In the genomic region with DNA sequence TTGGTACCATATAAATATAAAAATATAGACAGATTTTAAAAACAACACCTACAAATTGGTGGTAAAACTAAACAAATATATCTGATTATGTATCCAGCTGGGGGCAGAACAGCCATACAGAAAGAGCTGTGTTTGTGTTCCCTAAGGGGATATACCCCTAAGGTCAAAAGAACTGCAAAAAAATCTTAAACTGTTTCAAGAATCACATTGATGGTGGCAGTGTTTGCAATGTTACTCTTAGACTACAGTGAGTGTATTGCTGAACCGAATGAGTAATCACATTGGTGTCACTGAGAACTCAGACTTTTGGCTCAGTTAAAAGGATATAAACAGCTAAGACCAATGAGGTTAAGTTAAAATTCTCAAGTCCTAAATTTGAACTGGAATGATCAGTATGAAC, we compare ENCODE assay signal across 17 cellular contexts. TPM values are rescaled to one million over a fixed set of nuclear protein-coding genes. Genes with fewer than 3 reads are reported as not detected.
DNase-seq lines count a peak whose midpoint lies in the region; ATAC-seq and TF ChIP-seq lines count a peak whose summit lies in the region.
"Had no signal": no experiment of that assay in that cellular context is flagged by ENCODE, and none has a peak within 500 bp of the region (broad histone marks: within the 10 kb centered on the region; RNA-seq: fewer than 3 reads in every experiment).

No MANE protein-coding gene starts in this region.

- no peak for TF ChIP-seq EP300 in SK-N-SH (IDR thresholded peaks at IDR 0.05; ENCODE audit: borderline replicate concordance in 1 of 2, low read depth in 1 of 2, low read length in 1 of 2)

- H3K4me2 ChIP-seq in SK-N-SH, result no peak overlapping the region
- H3K4me2 ChIP-seq: smooth muscle cell had no signal

- intact Hi-C loops in posterior cingulate gyrus (cut with DNase I), result no loop called here

- H3K4me1 ChIP-seq in SK-N-SH (ENCODE audit: control insufficient read depth in 1 of 2, insufficient read depth in 2 of 2, low read depth in 1 of 2, low read length in 1 of 2), result peaks cover 0 to 10% of the 10 kb centered on the region in 2 experiments; a peak in 2 of 4 replicates
- H3K4me1 ChIP-seq: tibial nerve had no signal

- H3F3A ChIP-seq in SK-N-SH (replicated peaks; ENCODE audit: insufficient read depth), result peaks cover 5% of the 10 kb centered on the region

- WGBS in SK-N-SH (ENCODE audit: low lambda C conversion rate), result 74% methylated on average over 1 of the region's 1 CpG

- H4K20me1 ChIP-seq in SK-N-SH (ENCODE audit: insufficient read depth), result no peaks in the 10 kb centered on the region

- TF ChIP-seq CTCF in SK-N-SH (IDR thresholded peaks at IDR 0.05) (no peak), astrocyte of the cerebellum (IDR thresholded peaks at IDR 0.05; ENCODE audit: low read depth, low read length, missing control alignments) (no peak)

- DNase-seq in SK-N-SH (no peak), astrocyte of the cerebellum (ENCODE audit: low read depth) (peak; percentile 16), fibroblast of the conjunctiva (ENCODE audit: low read depth) (peak; percentile 47), posterior cingulate gyrus (no peak), G401 (ENCODE audit: low spot score) (no peak)
- DNase-seq in stimulated activated CD4-positive, alpha-beta T cell treated with anti-CD3 and anti-CD28 coated beads, Interleukin-2, amount 100 ng/mL, for 24 hours, result no peak
- DNase-seq: CD8-positive, alpha-beta T cell; cortex of kidney; erythroblast; NCI-H146; NCI-H226; nucleus accumbens had no signal

- no peak overlapping the region for H3K9ac ChIP-seq in SK-N-SH

- no peaks in the 10 kb centered on the region for H3K27me3 ChIP-seq in SK-N-SH (ENCODE audit: insufficient read depth)
- H3K27me3 ChIP-seq: tibial nerve had no signal

- CTCF ChIA-PET in SK-N-SH (lab: Yijun Ruan, JAX), result interaction anchor here (0.8 to 1.7 kb wide), 4 partner anchors 11 to 32 kb away, joined by 3 to 9 read pairs (median 3); no protein-coding TSS in a partner anchor

- H3K36me3 ChIP-seq in SK-N-SH (replicated peaks in 1 of 2; ENCODE audit: control insufficient read depth in 1 of 2, insufficient read depth in 2 of 2, low read length in 1 of 2), result peaks cover 2 to 5% of the 10 kb centered on the region in 2 experiments
- H3K36me3 ChIP-seq: tibial nerve had no signal

- no peaks in the 10 kb centered on the region for H3K9me2 ChIP-seq in SK-N-SH

- H3K4me3 ChIP-seq in SK-N-SH (ENCODE audit: low read depth in 2 of 2, low read length in 1 of 2) (no peak overlapping the region), astrocyte of the cerebellum (ENCODE audit: low read depth, low read length) (no peak overlapping the region)
- H3K4me3 ChIP-seq: smooth muscle cell, tibial nerve had no signal

- no peaks in the 10 kb centered on the region for H3K79me2 ChIP-seq in SK-N-SH (ENCODE audit: insufficient read depth)

- in situ Hi-C loops in astrocyte of the cerebellum (cut with HindIII; ENCODE audit: low sequenced_read_pairs), result no loop called here
- in situ Hi-C loops in G401 (cut with HindIII; ENCODE audit: low sequenced_read_pairs), result no loop called here

- H2AFZ ChIP-seq in SK-N-SH (ENCODE audit: low read depth), result no peak overlapping the region

- H3K9me3 ChIP-seq in SK-N-SH, result no peaks in the 10 kb centered on the region
- H3K9me3 ChIP-seq: tibial nerve had no signal

- POLR2A ChIA-PET in SK-N-SH (lab: Yijun Ruan, JAX), result no interaction called here

- H3K27ac ChIP-seq in SK-N-SH (ENCODE audit: low read depth in 2 of 2, low read length in 1 of 2), result no peak overlapping the region
- H3K27ac ChIP-seq: 22Rv1, tibial nerve had no signal

- TF ChIP-seq RAD21 in SK-N-SH (IDR thresholded peaks at IDR 0.05; ENCODE audit: low read length), result no peak; the same call in 1 of the 2 replicates

- ATAC-seq in SK-N-SH treated with all-trans-retinoic acid at 6 μM for 48 hours, result peak; percentile 32; the same call in 2 of the 3 replicates
- no peak for ATAC-seq in HG03469 (IDR thresholded peaks at IDR 0.05; ENCODE audit: unreplicated experiment)
- ATAC-seq: CD8-positive, alpha-beta T cell had no signal

TF ChIP-seq in SK-N-SH treated with all-trans-retinoic acid at 6 μM for 48 hours, 23 proteins besides CTCF, POLR2A, EP300 and RAD21 (continues in another document):
- TF ChIP-seq, protein P1, sequence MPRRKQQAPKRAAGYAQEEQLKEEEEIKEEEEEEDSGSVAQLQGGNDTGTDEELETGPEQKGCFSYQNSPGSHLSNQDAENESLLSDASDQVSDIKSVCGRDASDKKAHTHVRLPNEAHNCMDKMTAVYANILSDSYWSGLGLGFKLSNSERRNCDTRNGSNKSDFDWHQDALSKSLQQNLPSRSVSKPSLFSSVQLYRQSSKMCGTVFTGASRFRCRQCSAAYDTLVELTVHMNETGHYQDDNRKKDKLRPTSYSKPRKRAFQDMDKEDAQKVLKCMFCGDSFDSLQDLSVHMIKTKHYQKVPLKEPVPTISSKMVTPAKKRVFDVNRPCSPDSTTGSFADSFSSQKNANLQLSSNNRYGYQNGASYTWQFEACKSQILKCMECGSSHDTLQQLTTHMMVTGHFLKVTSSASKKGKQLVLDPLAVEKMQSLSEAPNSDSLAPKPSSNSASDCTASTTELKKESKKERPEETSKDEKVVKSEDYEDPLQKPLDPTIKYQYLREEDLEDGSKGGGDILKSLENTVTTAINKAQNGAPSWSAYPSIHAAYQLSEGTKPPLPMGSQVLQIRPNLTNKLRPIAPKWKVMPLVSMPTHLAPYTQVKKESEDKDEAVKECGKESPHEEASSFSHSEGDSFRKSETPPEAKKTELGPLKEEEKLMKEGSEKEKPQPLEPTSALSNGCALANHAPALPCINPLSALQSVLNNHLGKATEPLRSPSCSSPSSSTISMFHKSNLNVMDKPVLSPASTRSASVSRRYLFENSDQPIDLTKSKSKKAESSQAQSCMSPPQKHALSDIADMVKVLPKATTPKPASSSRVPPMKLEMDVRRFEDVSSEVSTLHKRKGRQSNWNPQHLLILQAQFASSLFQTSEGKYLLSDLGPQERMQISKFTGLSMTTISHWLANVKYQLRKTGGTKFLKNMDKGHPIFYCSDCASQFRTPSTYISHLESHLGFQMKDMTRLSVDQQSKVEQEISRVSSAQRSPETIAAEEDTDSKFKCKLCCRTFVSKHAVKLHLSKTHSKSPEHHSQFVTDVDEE (CRISPR knock-in tag; IDR thresholded peaks at IDR 0.05), result no peak
- TF ChIP-seq ZNF70 (CRISPR knock-in tag; IDR thresholded peaks at IDR 0.05) (no peak), ZFP3 (CRISPR knock-in tag; IDR thresholded peaks at IDR 0.05) (no peak), ZC3H10 (CRISPR knock-in tag; IDR thresholded peaks at IDR 0.05) (no peak)
- TF ChIP-seq, protein P2, sequence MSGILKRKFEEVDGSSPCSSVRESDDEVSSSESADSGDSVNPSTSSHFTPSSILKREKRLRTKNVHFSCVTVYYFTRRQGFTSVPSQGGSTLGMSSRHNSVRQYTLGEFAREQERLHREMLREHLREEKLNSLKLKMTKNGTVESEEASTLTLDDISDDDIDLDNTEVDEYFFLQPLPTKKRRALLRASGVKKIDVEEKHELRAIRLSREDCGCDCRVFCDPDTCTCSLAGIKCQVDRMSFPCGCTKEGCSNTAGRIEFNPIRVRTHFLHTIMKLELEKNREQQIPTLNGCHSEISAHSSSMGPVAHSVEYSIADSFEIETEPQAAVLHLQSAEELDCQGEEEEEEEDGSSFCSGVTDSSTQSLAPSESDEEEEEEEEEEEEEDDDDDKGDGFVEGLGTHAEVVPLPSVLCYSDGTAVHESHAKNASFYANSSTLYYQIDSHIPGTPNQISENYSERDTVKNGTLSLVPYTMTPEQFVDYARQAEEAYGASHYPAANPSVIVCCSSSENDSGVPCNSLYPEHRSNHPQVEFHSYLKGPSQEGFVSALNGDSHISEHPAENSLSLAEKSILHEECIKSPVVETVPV (CRISPR knock-in tag; IDR thresholded peaks at IDR 0.05), result no peak

TF ChIP-seq in SK-N-SH, 30 proteins besides CTCF, POLR2A, EP300 and RAD21 (continues in another document):
- TF ChIP-seq GABPA (IDR thresholded peaks at IDR 0.05; ENCODE audit: low read depth) (no peak), CHD2 (IDR thresholded peaks at IDR 0.05; ENCODE audit: low read length, partially characterized antibody) (no peak), RFX5 (IDR thresholded peaks at IDR 0.05; ENCODE audit: low read length) (no peak), SIN3A (IDR thresholded peaks at IDR 0.05; ENCODE audit: borderline replicate concordance, low read depth, low read length) (no peak), FOXM1 (IDR thresholded peaks at IDR 0.05; ENCODE audit: low read depth) (no peak)
- TF ChIP-seq, protein P3, sequence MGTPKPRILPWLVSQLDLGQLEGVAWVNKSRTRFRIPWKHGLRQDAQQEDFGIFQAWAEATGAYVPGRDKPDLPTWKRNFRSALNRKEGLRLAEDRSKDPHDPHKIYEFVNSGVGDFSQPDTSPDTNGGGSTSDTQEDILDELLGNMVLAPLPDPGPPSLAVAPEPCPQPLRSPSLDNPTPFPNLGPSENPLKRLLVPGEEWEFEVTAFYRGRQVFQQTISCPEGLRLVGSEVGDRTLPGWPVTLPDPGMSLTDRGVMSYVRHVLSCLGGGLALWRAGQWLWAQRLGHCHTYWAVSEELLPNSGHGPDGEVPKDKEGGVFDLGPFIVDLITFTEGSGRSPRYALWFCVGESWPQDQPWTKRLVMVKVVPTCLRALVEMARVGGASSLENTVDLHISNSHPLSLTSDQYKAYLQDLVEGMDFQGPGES (IDR thresholded peaks at IDR 0.05; ENCODE audit: low read depth, low read length), result no peak

RNA-seq across cellular contexts. Expression of a gene that starts 27.1 kb away (rescaled TPM):
- 3.9 and 4.0 TPM in 2 replicates for polyA plus RNA-seq in SK-N-SH (2012; rRNA removed)
- 3.0 and 4.1 TPM in 2 replicates for polyA plus RNA-seq in SK-N-SH (2012; cell fraction: cytosol; rRNA removed)
- polyA plus RNA-seq in SK-N-SH (2012; cell fraction: nucleus; rRNA removed), result 4.5 and 5.5 TPM in 2 replicates
- not detected in 2 replicates for total RNA-seq in G401 (2014; rRNA removed; shearing (Covaris generic))

Comparison
In these comparisons a context has a peak if more than half of its experiments do, and no peak if none do; other contexts are left out.
1. DNase-seq: peak in astrocyte of the cerebellum (single experiment) and fibroblast of the conjunctiva (single experiment); none in SK-N-SH (single experiment), posterior cingulate gyrus (0 of 10), G401 (single experiment) and stimulated activated CD4-positive, alpha-beta T cell treated with anti-CD3 and anti-CD28 coated beads, Interleukin-2, amount 100 ng/mL, for 24 hours (0 of 2).